In the genomic region with DNA sequence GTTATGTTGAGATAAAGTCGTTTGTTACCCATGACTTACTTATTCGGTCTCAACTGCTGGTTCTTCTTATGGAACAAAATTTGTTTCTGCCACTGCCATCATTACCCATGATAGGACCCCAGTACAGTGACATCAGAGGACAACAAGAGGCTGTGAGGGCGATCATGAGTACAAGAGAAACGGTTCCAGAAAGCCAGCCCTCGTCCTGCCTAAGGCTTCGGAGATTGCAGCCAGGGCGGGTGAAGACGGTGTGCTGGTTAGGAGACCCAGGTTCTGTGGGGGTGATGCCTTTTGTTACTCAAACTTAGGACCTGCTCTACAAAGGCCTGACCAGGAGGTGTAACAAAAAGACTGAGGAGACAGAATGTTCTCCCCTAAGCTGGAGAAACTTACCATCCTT, we compare ENCODE assay signal across 27 cellular contexts. TPM values are rescaled to one million over a fixed set of nuclear protein-coding genes. Genes with fewer than 3 reads are reported as not detected.
DNase-seq lines count a peak whose midpoint lies in the region; ATAC-seq and FAIRE-seq lines count a peak whose summit lies in the region.
"Had no signal": no experiment of that assay in that cellular context is flagged by ENCODE, and none has a peak within 500 bp of the region (broad histone marks: within the 10 kb centered on the region; RNA-seq: fewer than 3 reads in every experiment).

No MANE protein-coding gene starts in this region.

- no peak for DNase-seq in activated CD4-positive, CD25-positive, alpha-beta regulatory T cell treated with anti-CD3 and anti-CD28 coated beads, Interleukin-2, amount 50 U/mL, for 72 hours
- DNase-seq in activated naive CD4-positive, alpha-beta T cell treated with anti-CD3 and anti-CD28 coated beads, Interleukin-2, amount 50 U/mL, for 72 hours (ENCODE audit: low spot score in 2 of 2), result no peak
- DNase-seq in small intestine (no peak), NCI-H526 treated with DMSO at 0.1 percent for 48 hours (lab: John Stamatoyannopoulos, UW) (no peak)
- DNase-seq: BE2C, foreskin keratinocyte, GF-D8, hypothalamus, kidney, mesenchymal stem cell, NCI-H1417 treated with DMSO at 0.1 percent for 48 hours, NCI-H2171, NCI-H748 treated with DMSO at 0.1 percent for 48 hours, nephron progenitor cell, PC-9, psoas muscle, T1000, transverse colon had no signal

- H3K4me1 ChIP-seq in small intestine (ENCODE audit: control insufficient read depth in 2 of 2, insufficient read depth in 1 of 2, low read depth in 1 of 2, low read length in 1 of 2), result peaks cover 0 to 2% of the 10 kb centered on the region in 2 donors
- H3K4me1 ChIP-seq: BE2C, foreskin keratinocyte, psoas muscle, transverse colon had no signal

- no peak for FAIRE-seq in small intestine (lab: Jason Lieb, UNC)
- FAIRE-seq: GM12878, kidney had no signal

- H3K27me3 ChIP-seq in small intestine (ENCODE audit: control insufficient read depth in 2 of 2, insufficient read depth in 2 of 2, low read length in 2 of 2), result no peaks in the 10 kb centered on the region
- H3K27me3 ChIP-seq: transverse colon had no signal

- H3K4me3 Mint-ChIP-seq in T-helper 1 cell treated with Interleukin-12 subunit alpha and Interleukin-12 subunit beta and Interleukin-4 antibody, amounts not matched to agents 30 μg/mL and 1 μg/mL, for 36 hours, result peak overlapping the region; percentile 72
- H3K4me3 Mint-ChIP-seq: dendritic cell treated with granulocyte-macrophage colony-stimulating factor and Interleukin-4, amounts not matched to agents 40 ng/mL and 50 ng/mL, for 4 days; nephron progenitor cell had no signal

- no peak overlapping the region for H3K4me3 ChIP-seq in small intestine (ENCODE audit: low read depth in 1 of 2, low read length in 2 of 2)
- H3K4me3 ChIP-seq: GM12878, PC-9, psoas muscle, smooth muscle cell, transverse colon had no signal

- ATAC-seq in activated CD4-positive, CD25-positive, alpha-beta regulatory T cell treated with anti-CD3 and anti-CD28 coated beads, Interleukin-2, amount 50 U/mL, for 24 hours, result peak; percentile 22 to 30
- peak; percentile 9 to 16 for ATAC-seq in activated naive CD4-positive, alpha-beta T cell treated with anti-CD3 and anti-CD28 coated beads, Interleukin-2, amount 50 U/mL, for 72 hours
- ATAC-seq in GM19452 (IDR thresholded peaks at IDR 0.05; ENCODE audit: unreplicated experiment), result no peak
- no peak for ATAC-seq in GM19467 (IDR thresholded peaks at IDR 0.05; ENCODE audit: unreplicated experiment)
- ATAC-seq: foreskin keratinocyte, GM12878, psoas muscle had no signal

- H3K27ac ChIP-seq in small intestine (ENCODE audit: low read depth in 1 of 2, low read length in 1 of 2), result peak overlapping the region; percentile 30 to 63
- H3K27ac ChIP-seq: 22Rv1, foreskin keratinocyte, PC-9, psoas muscle had no signal

- H3K9me3 ChIP-seq in small intestine (ENCODE audit: control insufficient read depth, low read depth), result no peaks in the 10 kb centered on the region
- H3K9me3 ChIP-seq: BE2C, psoas muscle, transverse colon had no signal

- H3K9me3 Mint-ChIP-seq in T-helper 1 cell treated with Interleukin-12 subunit alpha and Interleukin-12 subunit beta and Interleukin-4 antibody, amounts not matched to agents 30 μg/mL and 1 μg/mL, for 36 hours, result no peaks in the 10 kb centered on the region
- no peaks in the 10 kb centered on the region for H3K9me3 Mint-ChIP-seq in activated naive CD4-positive, alpha-beta T cell treated with anti-CD3 and anti-CD28 coated beads, Interleukin-2, amount 50 U/mL, for 72 hours
- H3K9me3 Mint-ChIP-seq: dendritic cell treated with granulocyte-macrophage colony-stimulating factor and Interleukin-4, amounts not matched to agents 40 ng/mL and 50 ng/mL, for 4 days; nephron progenitor cell had no signal

- WGBS in small intestine, 3 donors, result 59 to 80% (median 73%) methylated on average over 8 of the region's 8 CpGs

- peak overlapping the region; percentile 92 for H3K27ac Mint-ChIP-seq in T-helper 1 cell treated with Interleukin-12 subunit alpha and Interleukin-12 subunit beta and Interleukin-4 antibody, amounts not matched to agents 30 μg/mL and 1 μg/mL, for 36 hours
- H3K27ac Mint-ChIP-seq in activated naive CD4-positive, alpha-beta T cell treated with anti-CD3 and anti-CD28 coated beads, Interleukin-2, amount 50 U/mL, for 72 hours, result peak overlapping the region; percentile 84 to 93
- H3K27ac Mint-ChIP-seq: dendritic cell treated with granulocyte-macrophage colony-stimulating factor and Interleukin-4, amounts not matched to agents 40 ng/mL and 50 ng/mL, for 4 days; nephron progenitor cell had no signal

- H3K36me3 ChIP-seq in small intestine (ENCODE audit: control insufficient read depth in 2 of 2, insufficient read depth in 2 of 2, low read length in 2 of 2), result no peaks in the 10 kb centered on the region
- H3K36me3 ChIP-seq: BE2C, transverse colon had no signal

- H3K4me1 Mint-ChIP-seq in T-helper 1 cell treated with Interleukin-12 subunit alpha and Interleukin-12 subunit beta and Interleukin-4 antibody, amounts not matched to agents 30 μg/mL and 1 μg/mL, for 36 hours (ENCODE audit: low read depth), result peaks cover 81% of the 10 kb centered on the region
- H3K4me1 Mint-ChIP-seq: nephron progenitor cell had no signal

- peaks cover 3% of the 10 kb centered on the region for H3K36me3 Mint-ChIP-seq in T-helper 1 cell treated with Interleukin-12 subunit alpha and Interleukin-12 subunit beta and Interleukin-4 antibody, amounts not matched to agents 30 μg/mL and 1 μg/mL, for 36 hours (ENCODE audit: low read depth)
- peaks cover 0 to 6% of the 10 kb centered on the region in 2 donors for H3K36me3 Mint-ChIP-seq in activated naive CD4-positive, alpha-beta T cell treated with anti-CD3 and anti-CD28 coated beads, Interleukin-2, amount 50 U/mL, for 72 hours

- H3K27me3 Mint-ChIP-seq in T-helper 1 cell treated with Interleukin-12 subunit alpha and Interleukin-12 subunit beta and Interleukin-4 antibody, amounts not matched to agents 30 μg/mL and 1 μg/mL, for 36 hours (ENCODE audit: low read depth), result no peaks in the 10 kb centered on the region
- H3K27me3 Mint-ChIP-seq: dendritic cell treated with granulocyte-macrophage colony-stimulating factor and Interleukin-4, amounts not matched to agents 40 ng/mL and 50 ng/mL, for 4 days had no signal

RNA-seq across cellular contexts. Expression of a gene that starts 10.9 kb away (rescaled TPM):
- total RNA-seq in activated naive CD4-positive, alpha-beta T cell treated with anti-CD3 and anti-CD28 coated beads, Interleukin-2, amount 50 U/mL, for 72 hours, result 100 to 1,000 TPM; 161 to 168 TPM
- 10 to 100 TPM in 1 of 3 donors, 1 to 10 TPM in 2; 3.5 to 12.4 (median 3.6) TPM for polyA plus RNA-seq in small intestine
- total RNA-seq: foreskin keratinocyte, LHCN-M2 had no signal
- polyA plus RNA-seq: foreskin keratinocyte had no signal

Comparison
In these comparisons a context has a peak if more than half of its experiments do, and no peak if none do; other contexts are left out.
1. ATAC-seq: peak in activated CD4-positive, CD25-positive, alpha-beta regulatory T cell treated with anti-CD3 and anti-CD28 coated beads, Interleukin-2, amount 50 U/mL, for 24 hours (2 of 2) and activated naive CD4-positive, alpha-beta T cell treated with anti-CD3 and anti-CD28 coated beads, Interleukin-2, amount 50 U/mL, for 72 hours (2 of 2); none in GM19452 (single experiment) and GM19467 (single experiment).